ENCODE assay signal across 8 cellular contexts in genomic region chr17:18314059-18314730, GRCh38. TPM values are rescaled to one million over a fixed set of nuclear protein-coding genes. Genes with fewer than 3 reads are reported as not detected.
DNase-seq lines count a peak whose midpoint lies in the region; ATAC-seq, FAIRE-seq and TF ChIP-seq lines count a peak whose summit lies in the region.

No MANE protein-coding gene starts in this region.

- FAIRE-seq in A549 (lab: Jason Lieb, UNC): no peak

- CTCF ChIA-PET in A549 (lab: Yijun Ruan, JAX): interaction anchor here (0.9 kb wide), 1 partner anchor 93 kb away, joined by 3 read pairs; no protein-coding TSS in a partner anchor

- TF ChIP-seq POLR2A in A549 (IDR thresholded peaks at IDR 0.05; ENCODE audit: low read length): no peak
- TF ChIP-seq POLR2A in stomach (IDR thresholded peaks at IDR 0.05): no peak

- TF ChIP-seq CTCF in A549 (IDR thresholded peaks at IDR 0.05) (no peak), stomach (IDR thresholded peaks at IDR 0.05) (no peak)

- H3K4me1 ChIP-seq in A549: peaks cover 39% of the 10 kb centered on the region; the same call in 2 of the 3 replicates
- peaks cover 49 to 80% (median 65%) of the 10 kb centered on the region in 4 donors for H3K4me1 ChIP-seq in stomach

- intact Hi-C loops in stomach (cut with DNase I; ENCODE audit: low total_unique reads): loop anchor here (10.0 kb wide), 1 partner anchor 49 kb away; the partner anchor contains the start of gene MIEF2

- TF ChIP-seq EP300 in A549 (IDR thresholded peaks at IDR 0.05) (no peak), Ishikawa (IDR thresholded peaks at IDR 0.05; ENCODE audit: borderline replicate concordance) (no peak; the same call in 1 of the 2 replicates), stomach (IDR thresholded peaks at IDR 0.05) (no peak)

- H3K4me2 ChIP-seq in A549: peak overlapping the region; percentile 95

- TF ChIP-seq RAD21 in A549 (conservative IDR thresholded peaks at IDR 0.05 in 1 of 2, IDR thresholded peaks at IDR 0.05 in 1 of 2) (no peak), Ishikawa (IDR thresholded peaks at IDR 0.05; ENCODE audit: low read depth) (no peak)

- DNase-seq in A549 (ENCODE audit: low read depth in 1 of 2, low spot score in 1 of 2): no peak
- DNase-seq in astrocyte of the hippocampus (ENCODE audit: low read depth, low spot score): peak; percentile 45
- DNase-seq in kidney glomerular epithelial cell (lab: John Stamatoyannopoulos, UW): peak; percentile 9
- DNase-seq in stomach: no peak
- no peak for DNase-seq in NCI-H1092 (lab: John Stamatoyannopoulos, UW)

- H3K27ac ChIP-seq in A549 (peak overlapping the region; percentile 88 to 90), stomach (peak overlapping the region; percentile 85 to 96 (median 93))

- H3K27me3 ChIP-seq in stomach: no peaks in the 10 kb centered on the region

- peak in 1 of 2 experiments; percentile 29; a peak in 3 of 6 replicates for ATAC-seq in A549
- peak; percentile 20 for ATAC-seq in GM18909 (IDR thresholded peaks at IDR 0.05; ENCODE audit: poor library complexity, unreplicated experiment)
- no peak for ATAC-seq in HG03342 (IDR thresholded peaks at IDR 0.05; ENCODE audit: unreplicated experiment)

- H3K4me3 ChIP-seq in A549: peak overlapping the region; percentile 82
- H3K4me3 ChIP-seq in stomach: peak overlapping the region; percentile 76 to 98 (median 98)

- H3K36me3 ChIP-seq in stomach: peaks cover 5 to 52% (median 39%) of the 10 kb centered on the region in 4 donors

- POLR2A ChIA-PET in A549 (lab: Yijun Ruan, JAX): interaction anchor here (0.7 to 1.6 kb wide), 6 partner anchors 9 to 131 kb away, joined by 3 to 5 read pairs (median 3); partner anchors contain the start of genes ALKBH5 and MIEF2

- H3K9me3 ChIP-seq in A549 (no peaks in the 10 kb centered on the region), stomach (no peaks in the 10 kb centered on the region)

- 3% methylated on average over 27 of the region's 39 CpGs for WGBS in A549 (ENCODE audit: missing lambda C conversion rate)
- 0 to 1% (median 0%) methylated on average over 22 to 39 of the region's 39 CpGs for WGBS in stomach, 5 donors

TF ChIP-seq in A549, 52 proteins besides CTCF, POLR2A, EP300 and RAD21 (continues in another document):
- TF ChIP-seq BHLHE40 (IDR thresholded peaks at IDR 0.05; ENCODE audit: low read depth, low read length) (no peak), PHF8 (IDR thresholded peaks at IDR 0.05; ENCODE audit: borderline replicate concordance, low read depth) (peak; percentile 66; the same call in 1 of the 2 replicates), ESRRA (IDR thresholded peaks at IDR 0.05; ENCODE audit: borderline replicate concordance, low read length) (no peak), USF2 (IDR thresholded peaks at IDR 0.05) (no peak), KDM5A (IDR thresholded peaks at IDR 0.05) (peak; percentile 16; the same call in 1 of the 2 replicates)

TF ChIP-seq in Ishikawa, 13 proteins besides CTCF, POLR2A, EP300 and RAD21:
- no peak for TF ChIP-seq USF1 (IDR thresholded peaks at IDR 0.05)
- TF ChIP-seq TAF1 (IDR thresholded peaks at IDR 0.05; ENCODE audit: low read depth): 0 out of 2 replicates have a peak, but pooled peaks have one; percentile 55
- no peak for TF ChIP-seq TCF12 (IDR thresholded peaks at IDR 0.05; ENCODE audit: low read depth)
- no peak for TF ChIP-seq YY1 (IDR thresholded peaks at IDR 0.05; ENCODE audit: low read depth)
- TF ChIP-seq NFIC (IDR thresholded peaks at IDR 0.05): 0 out of 2 replicates have a peak, but pooled peaks have one; percentile 2
- TF ChIP-seq FOXM1 (IDR thresholded peaks at IDR 0.05; ENCODE audit: borderline replicate concordance, low read depth): no peak
- no peak for TF ChIP-seq TEAD4 (IDR thresholded peaks at IDR 0.05)
- TF ChIP-seq MAX (IDR thresholded peaks at IDR 0.05): 0 out of 2 replicates have a peak, but pooled peaks have one; percentile 33
- no peak for TF ChIP-seq EGR1 (IDR thresholded peaks at IDR 0.05)
- no peak for TF ChIP-seq ZBTB7A (IDR thresholded peaks at IDR 0.05; ENCODE audit: low read depth)
- no peak for TF ChIP-seq CREB1 (IDR thresholded peaks at IDR 0.05; ENCODE audit: low read depth)

RNA-seq across cellular contexts. Expression of gene TOP3A, which starts 0.6 kb away (rescaled TPM):
- polyA plus RNA-seq in A549 (2011; rRNA removed): 29.0 TPM in 2 replicates
- polyA plus RNA-seq in A549 (2012; cell fraction: cytosol; rRNA removed): 16.5 and 19.9 TPM in 2 replicates
- polyA plus RNA-seq in A549 (2012; cell fraction: nucleus; rRNA removed): 29.8 and 48.3 TPM in 2 replicates
- 28.2 to 30.7 TPM (median 29.3 TPM) in 3 replicates for polyA plus RNA-seq in A549 (2017; fragmentation: RNase III; extraction: RNeasy Plus Mini Kit Qiagen cat#74134 plus additional on column Dnase treatment)
- 51.7 and 53.1 TPM in 2 replicates for polyA minus RNA-seq in A549 (2011; rRNA and poly(A)+ RNA removed)
- 100 to 1,000 TPM in 1 of 5 donors, 10 to 100 TPM in 4; 21.9 to 311 (median 30.5) TPM for total RNA-seq in stomach
- 10 to 100 TPM in 1 of 3 donors, 1 to 10 TPM in 2; 7.6 to 12.7 (median 9.0) TPM for polyA plus RNA-seq in stomach

RNA-seq across cellular contexts. Expression of gene SMCR8, which starts 0.9 kb away (rescaled TPM):
- polyA plus RNA-seq in A549 (2011; rRNA removed): 12.3 and 15.0 TPM in 2 replicates
- 6.5 and 8.8 TPM in 2 replicates for polyA plus RNA-seq in A549 (2012; cell fraction: cytosol; rRNA removed)
- 11.3 and 11.6 TPM in 2 replicates for polyA plus RNA-seq in A549 (2012; cell fraction: nucleus; rRNA removed)
- polyA plus RNA-seq in A549 (2017; fragmentation: RNase III; extraction: RNeasy Plus Mini Kit Qiagen cat#74134 plus additional on column Dnase treatment): 14.3 to 15.8 TPM (median 15.1 TPM) in 3 replicates
- polyA minus RNA-seq in A549 (2011; rRNA and poly(A)+ RNA removed): 20.8 TPM in 2 replicates
- 10 to 100 TPM in 3 of 5 donors, 1 to 10 TPM in 2; 5.8 to 17.9 (median 13.0) TPM for total RNA-seq in stomach
- polyA plus RNA-seq in stomach: 1 to 10 TPM; 2.4 to 4.0 (median 3.2) TPM

RNA-seq across cellular contexts. Expression of gene SHMT1, which starts 49.2 kb away (rescaled TPM):
- polyA plus RNA-seq in A549 (2011; rRNA removed) (38.7 and 43.2 TPM in 2 replicates), A549 (2017; fragmentation: RNase III; extraction: RNeasy Plus Mini Kit Qiagen cat#74134 plus additional on column Dnase treatment) (58.3 to 66.1 TPM (median 62.1 TPM) in 3 replicates), stomach (10 to 100 TPM; 12.4 to 34.3 (median 18.4) TPM)
- polyA plus RNA-seq in A549 (2012; cell fraction: cytosol; rRNA removed): 56.9 and 67.4 TPM in 2 replicates
- 71.9 and 91.1 TPM in 2 replicates for polyA plus RNA-seq in A549 (2012; cell fraction: nucleus; rRNA removed)
- polyA minus RNA-seq in A549 (2011; rRNA and poly(A)+ RNA removed): 39.3 and 48.6 TPM in 2 replicates
- 10 to 100 TPM; 16.9 to 50.4 (median 40.0) TPM for total RNA-seq in stomach

RNA-seq across cellular contexts. Expression of gene MIEF2, which starts 53.7 kb away (rescaled TPM):
- polyA plus RNA-seq in A549 (2011; rRNA removed) (3.7 and 4.3 TPM in 2 replicates), A549 (2017; fragmentation: RNase III; extraction: RNeasy Plus Mini Kit Qiagen cat#74134 plus additional on column Dnase treatment) (6.0 to 8.5 TPM (median 7.0 TPM) in 3 replicates), stomach (1 to 10 TPM; 2.1 to 7.5 (median 2.9) TPM)
- 9.8 and 11.4 TPM in 2 replicates for polyA plus RNA-seq in A549 (2012; cell fraction: cytosol; rRNA removed)
- 49.8 and 52.9 TPM in 2 replicates for polyA plus RNA-seq in A549 (2012; cell fraction: nucleus; rRNA removed)
- polyA minus RNA-seq in A549 (2011; rRNA and poly(A)+ RNA removed): 5.7 and 6.7 TPM in 2 replicates
- total RNA-seq in stomach: 100 to 1,000 TPM in 1 of 5 donors, 10 to 100 TPM in 3, 1 to 10 TPM in 1; 5.2 to 254 (median 12.5) TPM

RNA-seq across cellular contexts. Expression of gene FLII, which starts 55.7 kb away (rescaled TPM):
- polyA plus RNA-seq in A549 (2011; rRNA removed): 280 and 299 TPM in 2 replicates
- 403 and 473 TPM in 2 replicates for polyA plus RNA-seq in A549 (2012; cell fraction: cytosol; rRNA removed)
- 1,130 and 1,454 TPM in 2 replicates for polyA plus RNA-seq in A549 (2012; cell fraction: nucleus; rRNA removed)
- 222 to 265 TPM (median 253 TPM) in 3 replicates for polyA plus RNA-seq in A549 (2017; fragmentation: RNase III; extraction: RNeasy Plus Mini Kit Qiagen cat#74134 plus additional on column Dnase treatment)
- 463 and 500 TPM in 2 replicates for polyA minus RNA-seq in A549 (2011; rRNA and poly(A)+ RNA removed)
- total RNA-seq in stomach: 100 to 1,000 TPM; 107 to 677 (median 423) TPM
- polyA plus RNA-seq in stomach: 100 to 1,000 TPM; 114 to 237 (median 157) TPM

Comparison
In these comparisons a context has a peak if more than half of its experiments do, and no peak if none do; other contexts are left out.
1. DNase-seq: peak in astrocyte of the hippocampus (single experiment) and kidney glomerular epithelial cell (single experiment); none in A549 (0 of 2), stomach (single experiment) and NCI-H1092 (single experiment).